In the genomic region with DNA sequence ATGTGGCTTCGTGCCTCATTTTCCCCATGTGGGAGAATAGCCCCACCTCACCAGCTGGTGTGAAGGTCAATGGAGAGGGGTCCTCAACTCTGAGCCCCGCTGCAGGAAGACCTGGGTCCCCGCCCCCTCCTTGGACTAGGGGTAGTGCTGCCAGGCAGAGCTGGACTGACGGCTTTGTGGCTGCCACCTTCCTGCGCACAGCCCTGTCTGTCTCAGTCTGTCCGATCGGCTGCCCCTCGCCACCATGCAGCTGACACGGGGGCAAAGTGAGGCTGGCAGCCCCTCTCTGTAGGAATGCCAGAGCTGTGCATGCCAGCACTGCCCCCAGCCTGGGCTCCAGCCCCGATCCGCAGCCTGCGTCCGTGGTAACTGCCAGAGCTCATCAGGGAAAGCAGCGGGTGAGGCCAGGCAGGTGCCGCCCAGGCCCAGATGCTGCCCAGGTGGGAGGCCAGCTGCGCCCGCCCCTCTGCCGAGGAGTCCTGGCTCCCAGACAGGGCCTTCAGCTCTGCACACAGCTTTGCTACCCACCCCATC, we compare ENCODE assay signal across 1 cellular context.
TF ChIP-seq lines count a peak whose summit lies in the region.

No MANE protein-coding gene starts in this region.

TF ChIP-seq in H1, 55 proteins besides CTCF, POLR2A, EP300 and RAD21:
- TF ChIP-seq TAF7 (optimal IDR thresholded peaks at IDR 0.05; ENCODE audit: borderline replicate concordance, low read depth, low read length) (no peak), MAFK (IDR thresholded peaks at IDR 0.05; ENCODE audit: low read depth, low read length) (no peak), CHD1 (IDR thresholded peaks at IDR 0.05; ENCODE audit: low read depth, low read length) (no peak), BACH1 (IDR thresholded peaks at IDR 0.05; ENCODE audit: low read length) (no peak), SRF (IDR thresholded peaks at IDR 0.05; ENCODE audit: low read depth, low read length) (no peak), SP2 (IDR thresholded peaks at IDR 0.05; ENCODE audit: low read length) (no peak), SP1 (IDR thresholded peaks at IDR 0.05; ENCODE audit: low read depth, low read length) (no peak)
- TF ChIP-seq, protein P1, sequence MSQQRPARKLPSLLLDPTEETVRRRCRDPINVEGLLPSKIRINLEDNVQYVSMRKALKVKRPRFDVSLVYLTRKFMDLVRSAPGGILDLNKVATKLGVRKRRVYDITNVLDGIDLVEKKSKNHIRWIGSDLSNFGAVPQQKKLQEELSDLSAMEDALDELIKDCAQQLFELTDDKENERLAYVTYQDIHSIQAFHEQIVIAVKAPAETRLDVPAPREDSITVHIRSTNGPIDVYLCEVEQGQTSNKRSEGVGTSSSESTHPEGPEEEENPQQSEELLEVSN (IDR thresholded peaks at IDR 0.05), result no peak
